Comparison of ENCODE assay signal across 24 cellular contexts in genomic region chr7:36962367-36962766, GRCh38.
DNase-seq lines count a peak whose midpoint lies in the region; ATAC-seq and TF ChIP-seq lines count a peak whose summit lies in the region.
"Had no signal": no experiment of that assay in that cellular context is flagged by ENCODE, and none has a peak within 500 bp of the region (broad histone marks: within the 10 kb centered on the region; RNA-seq: fewer than 3 reads in every experiment).

No MANE protein-coding gene starts in this region.

- H3K4me3 ChIP-seq in epithelial cell of proximal tubule (ENCODE audit: low read depth, low read length): no peak overlapping the region
- H3K4me3 ChIP-seq: body of pancreas, MG63, PC-9, psoas muscle, stomach, upper lobe of right lung had no signal

- no peak for TF ChIP-seq CTCF in activated CD8-positive, alpha-beta T cell treated with anti-CD3 and anti-CD28 coated beads for 36 hours (IDR thresholded peaks at IDR 0.05)
- TF ChIP-seq CTCF in epithelial cell of proximal tubule (conservative IDR thresholded peaks at IDR 0.05; ENCODE audit: low read depth, low read length) (no peak), type B pancreatic cell (conservative IDR thresholded peaks at IDR 0.05) (no peak)

- no peak overlapping the region for H3K4me3 Mint-ChIP-seq in activated naive CD4-positive, alpha-beta T cell treated with anti-CD3 and anti-CD28 coated beads for 36 hours
- H3K4me3 Mint-ChIP-seq in activated CD8-positive, alpha-beta T cell treated with anti-CD3 and anti-CD28 coated beads for 36 hours: no peak overlapping the region
- no peak overlapping the region for H3K4me3 Mint-ChIP-seq in type B pancreatic cell
- H3K4me3 Mint-ChIP-seq: neural crest cell had no signal

- peak overlapping the region; percentile 37 for H3K27ac Mint-ChIP-seq in activated naive CD4-positive, alpha-beta T cell treated with anti-CD3 and anti-CD28 coated beads for 36 hours
- peak overlapping the region; percentile 1 for H3K27ac Mint-ChIP-seq in activated CD8-positive, alpha-beta T cell treated with anti-CD3 and anti-CD28 coated beads for 36 hours
- peak overlapping the region; percentile 3 for H3K27ac Mint-ChIP-seq in type B pancreatic cell

- CTCF ChIA-PET in activated naive CD4-positive, alpha-beta T cell treated with anti-CD3 and anti-CD28 coated beads for 36 hours (lab: Charles Lee): interaction anchor here (0.6 kb wide), 1 partner anchor 220 kb away, joined by 7 read pairs; no protein-coding TSS in a partner anchor
- CTCF ChIA-PET in activated CD8-positive, alpha-beta T cell treated with anti-CD3 and anti-CD28 coated beads for 36 hours (lab: Charles Lee): interaction anchor here (1.0 to 1.9 kb wide), 4 partner anchors 24 to 292 kb away, joined by 4 to 6 read pairs (median 4); no protein-coding TSS in a partner anchor

- ATAC-seq in activated CD8-positive, alpha-beta T cell treated with anti-CD3 and anti-CD28 coated beads for 36 hours: no peak
- ATAC-seq in HG02642 (IDR thresholded peaks at IDR 0.05; ENCODE audit: poor library complexity, unreplicated experiment) (no peak), HG03039 (IDR thresholded peaks at IDR 0.05; ENCODE audit: unreplicated experiment) (no peak)
- ATAC-seq: body of pancreas, psoas muscle, upper lobe of right lung had no signal

- no peak for DNase-seq in activated naive CD4-positive, alpha-beta T cell treated with anti-CD3 and anti-CD28 coated beads for 36 hours
- no peak for DNase-seq in activated naive CD4-positive, alpha-beta T cell treated with Interleukin-2 at 50 U/mL for 16 hours
- DNase-seq in activated CD8-positive, alpha-beta T cell treated with anti-CD3 and anti-CD28 coated beads for 36 hours: no peak
- DNase-seq in epithelial cell of proximal tubule (ENCODE audit: low read depth): peak; percentile 49
- DNase-seq in type B pancreatic cell (ENCODE audit: extremely low spot score, unreplicated experiment): no peak
- DNase-seq in islet precursor cell: no peak
- DNase-seq: activated gamma-delta T cell treated with Interleukin-2 at 50 U/mL for 16 hours; BE2C; body of pancreas; GF-D8; GOT3; kidney; MG63; NCI-H2227 treated with DMSO at 0.1 percent for 48 hours; NCI-H82; psoas muscle; small intestine; stimulated activated CD4-positive, alpha-beta T cell treated with anti-CD3 and anti-CD28 coated beads, Interleukin-2, amount 100 ng/mL, for 48 hours; stomach; upper lobe of right lung had no signal

- H3K27me3 Mint-ChIP-seq in activated naive CD4-positive, alpha-beta T cell treated with anti-CD3 and anti-CD28 coated beads for 36 hours (ENCODE audit: low read depth): no peaks in the 10 kb centered on the region
- H3K27me3 Mint-ChIP-seq in activated CD8-positive, alpha-beta T cell treated with anti-CD3 and anti-CD28 coated beads for 36 hours: no peaks in the 10 kb centered on the region
- H3K27me3 Mint-ChIP-seq in type B pancreatic cell: no peaks in the 10 kb centered on the region

- intact Hi-C loops in activated naive CD4-positive, alpha-beta T cell treated with anti-CD3 and anti-CD28 coated beads for 36 hours (cut with micrococcal nuclease): no loop called here
- intact Hi-C loops in activated CD8-positive, alpha-beta T cell treated with anti-CD3 and anti-CD28 coated beads for 36 hours (cut with micrococcal nuclease): no loop called here

- peaks cover 23% of the 10 kb centered on the region for H3K36me3 Mint-ChIP-seq in activated naive CD4-positive, alpha-beta T cell treated with anti-CD3 and anti-CD28 coated beads for 36 hours (ENCODE audit: low read depth)
- H3K36me3 Mint-ChIP-seq in activated CD8-positive, alpha-beta T cell treated with anti-CD3 and anti-CD28 coated beads for 36 hours (ENCODE audit: low read depth): peaks cover 26% of the 10 kb centered on the region
- H3K36me3 Mint-ChIP-seq in type B pancreatic cell: peaks cover 4% of the 10 kb centered on the region

- POLR2A ChIA-PET in activated CD8-positive, alpha-beta T cell treated with anti-CD3 and anti-CD28 coated beads for 36 hours (lab: Charles Lee): no interaction called here

- peaks cover 47% of the 10 kb centered on the region for H3K4me1 Mint-ChIP-seq in activated naive CD4-positive, alpha-beta T cell treated with anti-CD3 and anti-CD28 coated beads for 36 hours (ENCODE audit: low read depth)
- H3K4me1 Mint-ChIP-seq in activated CD8-positive, alpha-beta T cell treated with anti-CD3 and anti-CD28 coated beads for 36 hours (ENCODE audit: low read depth): peaks cover 44% of the 10 kb centered on the region
- peaks cover 43% of the 10 kb centered on the region for H3K4me1 Mint-ChIP-seq in type B pancreatic cell (ENCODE audit: unreplicated experiment)

- H3K9me3 Mint-ChIP-seq in activated naive CD4-positive, alpha-beta T cell treated with anti-CD3 and anti-CD28 coated beads for 36 hours: peaks cover 2% of the 10 kb centered on the region
- peaks cover 9% of the 10 kb centered on the region for H3K9me3 Mint-ChIP-seq in activated CD8-positive, alpha-beta T cell treated with anti-CD3 and anti-CD28 coated beads for 36 hours
- H3K9me3 Mint-ChIP-seq in type B pancreatic cell: peaks cover 6% of the 10 kb centered on the region
- H3K9me3 Mint-ChIP-seq: neural crest cell had no signal
